Comparison of ENCODE assay signal across 22 cellular contexts in the genomic region with DNA sequence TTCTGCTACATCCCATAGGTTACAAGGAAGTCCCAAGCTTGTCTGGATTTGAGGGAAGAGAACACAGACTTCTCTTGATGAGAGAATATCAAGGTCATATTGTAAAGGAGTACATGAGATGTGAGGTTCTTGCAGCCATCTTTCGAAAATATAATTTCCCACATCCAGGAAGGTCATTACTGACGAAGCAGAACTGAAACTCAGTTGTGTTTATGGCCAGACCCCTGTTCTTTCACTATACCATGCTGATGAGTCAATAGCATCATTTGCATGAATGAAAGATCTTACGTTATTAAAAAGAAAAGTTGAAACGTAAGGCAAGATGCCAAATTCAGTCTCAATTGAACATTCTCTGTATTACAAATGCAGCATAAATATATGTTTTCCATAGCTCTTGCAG. TPM values are rescaled to one million over a fixed set of nuclear protein-coding genes. Genes with fewer than 3 reads are reported as not detected.
"Had no signal": no experiment of that assay in that cellular context is flagged by ENCODE, and none has a peak within 500 bp of the region (broad histone marks: within the 10 kb centered on the region; RNA-seq: fewer than 3 reads in every experiment).

No MANE protein-coding gene starts in this region.

- H3K27me3 ChIP-seq: breast epithelium, heart left ventricle, ovary, sigmoid colon, uterus had no signal

- ATAC-seq: activated CD4-positive, alpha-beta T cell treated with anti-CD3 and anti-CD28 coated beads for 36 hours; activated CD8-positive, alpha-beta memory T cell treated with anti-CD3 and anti-CD28 coated beads, Interleukin-2, amount 10 ng/mL, durations not matched to agents 7 days and 5 days; activated CD8-positive, alpha-beta T cell treated with anti-CD3 and anti-CD28 coated beads, Interleukin-2, amount 10 ng/mL, durations not matched to agents 7 days and 5 days; activated naive CD4-positive, alpha-beta T cell treated with anti-CD3 and anti-CD28 coated beads, Interleukin-2, amount 50 U/mL, for 72 hours; esophagus mucosa; heart left ventricle; stimulated activated effector memory CD8-positive, alpha-beta T cell treated with anti-CD3 and anti-CD28 coated beads, Interleukin-12 subunit alpha, Interleukin-12 subunit beta, amount 100 ng/mL, for 72 hours had no signal

- H3K27ac ChIP-seq: breast epithelium, heart left ventricle, ovary, sigmoid colon, uterus had no signal

- DNase-seq: activated CD4-positive, alpha-beta T cell treated with anti-CD3 and anti-CD28 coated beads for 36 hours; activated CD4-positive, CD25-positive, alpha-beta regulatory T cell; activated CD8-positive, alpha-beta memory T cell treated with anti-CD3 and anti-CD28 coated beads, Interleukin-2, amount 10 ng/mL, durations not matched to agents 7 days and 5 days; activated CD8-positive, alpha-beta T cell treated with anti-CD3 and anti-CD28 coated beads, Interleukin-2, amount 10 ng/mL, durations not matched to agents 7 days and 5 days; activated T-cell treated with anti-CD3 and anti-CD28 coated beads, Interleukin-2, amount 50 U/mL, for 48 hours; endodermal cell; foreskin fibroblast; heart left ventricle; naive B cell; nephron progenitor cell; ovary; retina; sigmoid colon; small intestine; stimulated activated CD4-positive, alpha-beta T cell treated with anti-CD3 and anti-CD28 coated beads, Interleukin-4, amount 100 ng/mL, for 24 hours; substantia nigra; uterus had no signal

- H3K36me3 ChIP-seq: breast epithelium, heart left ventricle, ovary, sigmoid colon, uterus had no signal

- H3K4me1 ChIP-seq: breast epithelium, uterus had no signal

- H3K9me3 ChIP-seq: breast epithelium, heart left ventricle, ovary, sigmoid colon, uterus had no signal

- FAIRE-seq: small intestine had no signal

- H3K4me3 ChIP-seq: breast epithelium, heart left ventricle, ovary, sigmoid colon, uterus had no signal

RNA-seq across cellular contexts. Expression of gene CCDC149, which starts 14.2 kb away (rescaled TPM):
- total RNA-seq: activated CD8-positive, alpha-beta memory T cell treated with anti-CD3 and anti-CD28 coated beads, Interleukin-2, amount 10 ng/mL, durations not matched to agents 7 days and 5 days; activated CD8-positive, alpha-beta T cell treated with anti-CD3 and anti-CD28 coated beads, Interleukin-2, amount 10 ng/mL, durations not matched to agents 7 days and 5 days; activated T-helper 2 cell treated with anti-CD3 and anti-CD28 coated beads, Interferon-gamma antibody, Interleukin-2, Interleukin-4, amounts not matched to agents 10 μg/mL and 5 μg/mL and 100 μg/mL, durations not matched to agents 14 hours and 24 hours and 36 hours had no signal
